1 cellular context compared by ENCODE assay signal in the genomic region with DNA sequence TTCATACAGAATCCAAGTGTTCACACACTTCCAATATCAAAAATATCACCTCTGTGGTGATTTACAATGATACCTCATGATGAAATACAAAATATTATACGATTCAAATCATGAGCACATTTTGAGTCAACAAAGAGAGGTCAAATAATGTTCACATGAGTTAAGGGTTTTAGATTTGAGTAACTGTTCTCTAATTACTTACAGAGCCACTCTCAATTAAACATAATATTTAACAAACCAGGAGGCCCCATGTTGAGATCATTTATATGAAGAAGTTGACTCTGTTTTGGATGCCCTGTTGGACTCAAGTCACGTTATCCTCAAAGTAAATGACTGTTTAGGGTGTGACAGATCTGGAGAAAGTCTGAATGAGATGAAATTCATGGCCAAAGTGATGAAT.
TF ChIP-seq lines count a peak whose summit lies in the region.

No MANE protein-coding gene starts in this region.

TF ChIP-seq in GM12878, 131 proteins besides CTCF, POLR2A, EP300 and RAD21 (continues in another document):
- TF ChIP-seq, protein P1, sequence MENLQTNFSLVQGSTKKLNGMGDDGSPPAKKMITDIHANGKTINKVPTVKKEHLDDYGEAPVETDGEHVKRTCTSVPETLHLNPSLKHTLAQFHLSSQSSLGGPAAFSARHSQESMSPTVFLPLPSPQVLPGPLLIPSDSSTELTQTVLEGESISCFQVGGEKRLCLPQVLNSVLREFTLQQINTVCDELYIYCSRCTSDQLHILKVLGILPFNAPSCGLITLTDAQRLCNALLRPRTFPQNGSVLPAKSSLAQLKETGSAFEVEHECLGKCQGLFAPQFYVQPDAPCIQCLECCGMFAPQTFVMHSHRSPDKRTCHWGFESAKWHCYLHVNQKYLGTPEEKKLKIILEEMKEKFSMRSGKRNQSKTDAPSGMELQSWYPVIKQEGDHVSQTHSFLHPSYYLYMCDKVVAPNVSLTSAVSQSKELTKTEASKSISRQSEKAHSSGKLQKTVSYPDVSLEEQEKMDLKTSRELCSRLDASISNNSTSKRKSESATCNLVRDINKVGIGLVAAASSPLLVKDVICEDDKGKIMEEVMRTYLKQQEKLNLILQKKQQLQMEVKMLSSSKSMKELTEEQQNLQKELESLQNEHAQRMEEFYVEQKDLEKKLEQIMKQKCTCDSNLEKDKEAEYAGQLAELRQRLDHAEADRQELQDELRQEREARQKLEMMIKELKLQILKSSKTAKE (IDR thresholded peaks at IDR 0.05; ENCODE audit: low read depth, poor library complexity, severe bottlenecking), result peak; percentile 61
- TF ChIP-seq NFIC (IDR thresholded peaks at IDR 0.05; ENCODE audit: low read depth, low read length), result peak; percentile 52; the same call in 1 of the 2 replicates
- TF ChIP-seq, protein P2, sequence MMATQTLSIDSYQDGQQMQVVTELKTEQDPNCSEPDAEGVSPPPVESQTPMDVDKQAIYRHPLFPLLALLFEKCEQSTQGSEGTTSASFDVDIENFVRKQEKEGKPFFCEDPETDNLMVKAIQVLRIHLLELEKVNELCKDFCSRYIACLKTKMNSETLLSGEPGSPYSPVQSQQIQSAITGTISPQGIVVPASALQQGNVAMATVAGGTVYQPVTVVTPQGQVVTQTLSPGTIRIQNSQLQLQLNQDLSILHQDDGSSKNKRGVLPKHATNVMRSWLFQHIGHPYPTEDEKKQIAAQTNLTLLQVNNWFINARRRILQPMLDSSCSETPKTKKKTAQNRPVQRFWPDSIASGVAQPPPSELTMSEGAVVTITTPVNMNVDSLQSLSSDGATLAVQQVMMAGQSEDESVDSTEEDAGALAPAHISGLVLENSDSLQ (IDR thresholded peaks at IDR 0.05), result no peak
- TF ChIP-seq, protein P3, sequence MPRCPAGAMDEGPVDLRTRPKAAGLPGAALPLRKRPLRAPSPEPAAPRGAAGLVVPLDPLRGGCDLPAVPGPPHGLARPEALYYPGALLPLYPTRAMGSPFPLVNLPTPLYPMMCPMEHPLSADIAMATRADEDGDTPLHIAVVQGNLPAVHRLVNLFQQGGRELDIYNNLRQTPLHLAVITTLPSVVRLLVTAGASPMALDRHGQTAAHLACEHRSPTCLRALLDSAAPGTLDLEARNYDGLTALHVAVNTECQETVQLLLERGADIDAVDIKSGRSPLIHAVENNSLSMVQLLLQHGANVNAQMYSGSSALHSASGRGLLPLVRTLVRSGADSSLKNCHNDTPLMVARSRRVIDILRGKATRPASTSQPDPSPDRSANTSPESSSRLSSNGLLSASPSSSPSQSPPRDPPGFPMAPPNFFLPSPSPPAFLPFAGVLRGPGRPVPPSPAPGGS (IDR thresholded peaks at IDR 0.05; ENCODE audit: borderline replicate concordance, insufficient read depth, low read depth, low read length, poor library complexity, severe bottlenecking), result no peak
- no peak for TF ChIP-seq HCFC1 (IDR thresholded peaks at IDR 0.05; ENCODE audit: low read length)
- TF ChIP-seq, protein P4, sequence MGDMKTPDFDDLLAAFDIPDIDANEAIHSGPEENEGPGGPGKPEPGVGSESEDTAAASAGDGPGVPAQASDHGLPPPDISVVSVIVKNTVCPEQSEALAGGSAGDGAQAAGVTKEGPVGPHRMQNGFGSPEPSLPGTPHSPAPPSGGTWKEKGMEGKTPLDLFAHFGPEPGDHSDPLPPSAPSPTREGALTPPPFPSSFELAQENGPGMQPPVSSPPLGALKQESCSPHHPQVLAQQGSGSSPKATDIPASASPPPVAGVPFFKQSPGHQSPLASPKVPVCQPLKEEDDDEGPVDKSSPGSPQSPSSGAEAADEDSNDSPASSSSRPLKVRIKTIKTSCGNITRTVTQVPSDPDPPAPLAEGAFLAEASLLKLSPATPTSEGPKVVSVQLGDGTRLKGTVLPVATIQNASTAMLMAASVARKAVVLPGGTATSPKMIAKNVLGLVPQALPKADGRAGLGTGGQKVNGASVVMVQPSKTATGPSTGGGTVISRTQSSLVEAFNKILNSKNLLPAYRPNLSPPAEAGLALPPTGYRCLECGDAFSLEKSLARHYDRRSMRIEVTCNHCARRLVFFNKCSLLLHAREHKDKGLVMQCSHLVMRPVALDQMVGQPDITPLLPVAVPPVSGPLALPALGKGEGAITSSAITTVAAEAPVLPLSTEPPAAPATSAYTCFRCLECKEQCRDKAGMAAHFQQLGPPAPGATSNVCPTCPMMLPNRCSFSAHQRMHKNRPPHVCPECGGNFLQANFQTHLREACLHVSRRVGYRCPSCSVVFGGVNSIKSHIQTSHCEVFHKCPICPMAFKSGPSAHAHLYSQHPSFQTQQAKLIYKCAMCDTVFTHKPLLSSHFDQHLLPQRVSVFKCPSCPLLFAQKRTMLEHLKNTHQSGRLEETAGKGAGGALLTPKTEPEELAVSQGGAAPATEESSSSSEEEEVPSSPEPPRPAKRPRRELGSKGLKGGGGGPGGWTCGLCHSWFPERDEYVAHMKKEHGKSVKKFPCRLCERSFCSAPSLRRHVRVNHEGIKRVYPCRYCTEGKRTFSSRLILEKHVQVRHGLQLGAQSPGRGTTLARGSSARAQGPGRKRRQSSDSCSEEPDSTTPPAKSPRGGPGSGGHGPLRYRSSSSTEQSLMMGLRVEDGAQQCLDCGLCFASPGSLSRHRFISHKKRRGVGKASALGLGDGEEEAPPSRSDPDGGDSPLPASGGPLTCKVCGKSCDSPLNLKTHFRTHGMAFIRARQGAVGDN (IDR thresholded peaks at IDR 0.05), result no peak
- TF ChIP-seq, protein P5, sequence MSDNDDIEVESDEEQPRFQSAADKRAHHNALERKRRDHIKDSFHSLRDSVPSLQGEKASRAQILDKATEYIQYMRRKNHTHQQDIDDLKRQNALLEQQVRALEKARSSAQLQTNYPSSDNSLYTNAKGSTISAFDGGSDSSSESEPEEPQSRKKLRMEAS (IDR thresholded peaks at IDR 0.05; ENCODE audit: low read depth, low read length), result no peak
- TF ChIP-seq, protein P6, sequence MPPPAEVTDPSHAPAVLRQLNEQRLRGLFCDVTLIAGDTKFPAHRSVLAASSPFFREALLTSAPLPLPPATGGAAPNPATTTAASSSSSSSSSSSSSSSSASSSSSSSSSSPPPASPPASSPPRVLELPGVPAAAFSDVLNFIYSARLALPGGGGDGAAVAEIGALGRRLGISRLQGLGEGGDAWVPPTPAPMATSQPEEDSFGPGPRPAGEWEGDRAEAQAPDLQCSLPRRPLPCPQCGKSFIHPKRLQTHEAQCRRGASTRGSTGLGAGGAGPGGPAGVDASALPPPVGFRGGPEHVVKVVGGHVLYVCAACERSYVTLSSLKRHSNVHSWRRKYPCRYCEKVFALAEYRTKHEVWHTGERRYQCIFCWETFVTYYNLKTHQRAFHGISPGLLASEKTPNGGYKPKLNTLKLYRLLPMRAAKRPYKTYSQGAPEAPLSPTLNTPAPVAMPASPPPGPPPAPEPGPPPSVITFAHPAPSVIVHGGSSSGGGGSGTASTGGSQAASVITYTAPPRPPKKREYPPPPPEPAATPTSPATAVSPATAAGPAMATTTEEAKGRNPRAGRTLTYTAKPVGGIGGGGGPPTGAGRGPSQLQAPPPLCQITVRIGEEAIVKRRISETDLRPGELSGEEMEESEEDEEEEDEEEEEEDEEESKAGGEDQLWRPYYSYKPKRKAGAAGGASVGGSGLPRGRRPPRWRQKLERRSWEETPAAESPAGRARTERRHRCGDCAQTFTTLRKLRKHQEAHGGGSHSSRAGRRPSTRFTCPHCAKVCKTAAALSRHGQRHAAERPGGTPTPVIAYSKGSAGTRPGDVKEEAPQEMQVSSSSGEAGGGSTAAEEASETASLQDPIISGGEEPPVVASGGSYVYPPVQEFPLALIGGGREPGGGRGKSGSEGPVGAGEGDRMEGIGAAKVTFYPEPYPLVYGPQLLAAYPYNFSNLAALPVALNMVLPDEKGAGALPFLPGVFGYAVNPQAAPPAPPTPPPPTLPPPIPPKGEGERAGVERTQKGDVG (CRISPR knock-in tag; IDR thresholded peaks at IDR 0.05), result no peak
- no peak for TF ChIP-seq PAX5 (IDR thresholded peaks at IDR 0.05; ENCODE audit: borderline replicate concordance, low read depth, low read length)
- TF ChIP-seq GABPA (IDR thresholded peaks at IDR 0.05; ENCODE audit: low read depth), result 0 out of 2 replicates have a peak, but pooled peaks have one; percentile 21
- TF ChIP-seq ZNF24 (IDR thresholded peaks at IDR 0.05), result no peak
- TF ChIP-seq, protein P7, sequence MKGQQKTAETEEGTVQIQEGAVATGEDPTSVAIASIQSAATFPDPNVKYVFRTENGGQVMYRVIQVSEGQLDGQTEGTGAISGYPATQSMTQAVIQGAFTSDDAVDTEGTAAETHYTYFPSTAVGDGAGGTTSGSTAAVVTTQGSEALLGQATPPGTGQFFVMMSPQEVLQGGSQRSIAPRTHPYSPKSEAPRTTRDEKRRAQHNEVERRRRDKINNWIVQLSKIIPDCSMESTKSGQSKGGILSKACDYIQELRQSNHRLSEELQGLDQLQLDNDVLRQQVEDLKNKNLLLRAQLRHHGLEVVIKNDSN (IDR thresholded peaks at IDR 0.05; ENCODE audit: borderline replicate concordance, extremely low read length, insufficient read depth, low read depth, low read length), result no peak
- no peak for TF ChIP-seq ZSCAN29 (IDR thresholded peaks at IDR 0.05)
- TF ChIP-seq CHD4 (IDR thresholded peaks at IDR 0.05), result no peak
- TF ChIP-seq POLR2AphosphoS5 (IDR thresholded peaks at IDR 0.05; ENCODE audit: low read length), result no peak
- TF ChIP-seq, protein P8, sequence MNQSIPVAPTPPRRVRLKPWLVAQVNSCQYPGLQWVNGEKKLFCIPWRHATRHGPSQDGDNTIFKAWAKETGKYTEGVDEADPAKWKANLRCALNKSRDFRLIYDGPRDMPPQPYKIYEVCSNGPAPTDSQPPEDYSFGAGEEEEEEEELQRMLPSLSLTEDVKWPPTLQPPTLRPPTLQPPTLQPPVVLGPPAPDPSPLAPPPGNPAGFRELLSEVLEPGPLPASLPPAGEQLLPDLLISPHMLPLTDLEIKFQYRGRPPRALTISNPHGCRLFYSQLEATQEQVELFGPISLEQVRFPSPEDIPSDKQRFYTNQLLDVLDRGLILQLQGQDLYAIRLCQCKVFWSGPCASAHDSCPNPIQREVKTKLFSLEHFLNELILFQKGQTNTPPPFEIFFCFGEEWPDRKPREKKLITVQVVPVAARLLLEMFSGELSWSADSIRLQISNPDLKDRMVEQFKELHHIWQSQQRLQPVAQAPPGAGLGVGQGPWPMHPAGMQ (IDR thresholded peaks at IDR 0.05; ENCODE audit: borderline replicate concordance), result no peak
- no peak for TF ChIP-seq CREM (IDR thresholded peaks at IDR 0.05; ENCODE audit: low read depth)
- TF ChIP-seq TCF12 (IDR thresholded peaks at IDR 0.05; ENCODE audit: low read depth, low read length), result no peak
- TF ChIP-seq RAD51 (IDR thresholded peaks at IDR 0.05), result no peak
- no peak for TF ChIP-seq SP1 (IDR thresholded peaks at IDR 0.05; ENCODE audit: low read depth, low read length)
- TF ChIP-seq YY1 (IDR thresholded peaks at IDR 0.05; ENCODE audit: low read depth, low read length), result no peak
- TF ChIP-seq EGR1 (IDR thresholded peaks at IDR 0.05; ENCODE audit: borderline replicate concordance in 1 of 2, low read depth in 2 of 2, low read length in 2 of 2), result no peak
- TF ChIP-seq, protein P9, sequence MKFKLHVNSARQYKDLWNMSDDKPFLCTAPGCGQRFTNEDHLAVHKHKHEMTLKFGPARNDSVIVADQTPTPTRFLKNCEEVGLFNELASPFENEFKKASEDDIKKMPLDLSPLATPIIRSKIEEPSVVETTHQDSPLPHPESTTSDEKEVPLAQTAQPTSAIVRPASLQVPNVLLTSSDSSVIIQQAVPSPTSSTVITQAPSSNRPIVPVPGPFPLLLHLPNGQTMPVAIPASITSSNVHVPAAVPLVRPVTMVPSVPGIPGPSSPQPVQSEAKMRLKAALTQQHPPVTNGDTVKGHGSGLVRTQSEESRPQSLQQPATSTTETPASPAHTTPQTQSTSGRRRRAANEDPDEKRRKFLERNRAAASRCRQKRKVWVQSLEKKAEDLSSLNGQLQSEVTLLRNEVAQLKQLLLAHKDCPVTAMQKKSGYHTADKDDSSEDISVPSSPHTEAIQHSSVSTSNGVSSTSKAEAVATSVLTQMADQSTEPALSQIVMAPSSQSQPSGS (IDR thresholded peaks at IDR 0.05; ENCODE audit: low read length), result peak; percentile 55; the same call in 1 of the 2 replicates
- TF ChIP-seq BHLHE40 (IDR thresholded peaks at IDR 0.05; ENCODE audit: borderline replicate concordance in 1 of 2, low read depth in 2 of 2, low read length in 1 of 2), result peak; percentile 49 to 51; a peak in 2 of 4 replicates
- no peak for TF ChIP-seq SUPT20H (IDR thresholded peaks at IDR 0.05; ENCODE audit: borderline replicate concordance, control insufficient read depth, low read depth, low read length)
- TF ChIP-seq SMC3 (IDR thresholded peaks at IDR 0.05; ENCODE audit: borderline replicate concordance, low read length), result no peak
- TF ChIP-seq HDAC6 (IDR thresholded peaks at IDR 0.05; ENCODE audit: unreplicated experiment), result no peak
- no peak for TF ChIP-seq CREB1 (IDR thresholded peaks at IDR 0.05; ENCODE audit: low read depth)
- no peak for TF ChIP-seq SREBF1 (IDR thresholded peaks at IDR 0.05; ENCODE audit: low read length)
- no peak for TF ChIP-seq SUZ12 (IDR thresholded peaks at IDR 0.05; ENCODE audit: unreplicated experiment)
- TF ChIP-seq TARDBP (IDR thresholded peaks at IDR 0.05; ENCODE audit: borderline replicate concordance), result no peak
- TF ChIP-seq YBX1 (IDR thresholded peaks at IDR 0.05), result no peak
- TF ChIP-seq, protein P10, sequence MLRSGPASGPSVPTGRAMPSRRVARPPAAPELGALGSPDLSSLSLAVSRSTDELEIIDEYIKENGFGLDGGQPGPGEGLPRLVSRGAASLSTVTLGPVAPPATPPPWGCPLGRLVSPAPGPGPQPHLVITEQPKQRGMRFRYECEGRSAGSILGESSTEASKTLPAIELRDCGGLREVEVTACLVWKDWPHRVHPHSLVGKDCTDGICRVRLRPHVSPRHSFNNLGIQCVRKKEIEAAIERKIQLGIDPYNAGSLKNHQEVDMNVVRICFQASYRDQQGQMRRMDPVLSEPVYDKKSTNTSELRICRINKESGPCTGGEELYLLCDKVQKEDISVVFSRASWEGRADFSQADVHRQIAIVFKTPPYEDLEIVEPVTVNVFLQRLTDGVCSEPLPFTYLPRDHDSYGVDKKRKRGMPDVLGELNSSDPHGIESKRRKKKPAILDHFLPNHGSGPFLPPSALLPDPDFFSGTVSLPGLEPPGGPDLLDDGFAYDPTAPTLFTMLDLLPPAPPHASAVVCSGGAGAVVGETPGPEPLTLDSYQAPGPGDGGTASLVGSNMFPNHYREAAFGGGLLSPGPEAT (IDR thresholded peaks at IDR 0.05; ENCODE audit: low read depth), result no peak; the same call in 1 of the 2 replicates
- TF ChIP-seq IKZF2 (IDR thresholded peaks at IDR 0.05), result 0 out of 4 replicates have a peak, but pooled peaks have one; percentile 13 to 26
- no peak for TF ChIP-seq WRNIP1 (IDR thresholded peaks at IDR 0.05; ENCODE audit: borderline replicate concordance, low read depth, low read length)
- peak; percentile 73; the same call in 1 of the 2 replicates for TF ChIP-seq IRF4 (IDR thresholded peaks at IDR 0.05; ENCODE audit: low read depth, low read length)
